ENCODE assay signal across 8 cellular contexts in genomic region chr5:76716456-76717157, GRCh38. TPM values are rescaled to one million over a fixed set of nuclear protein-coding genes. Genes with fewer than 3 reads are reported as not detected.
DNase-seq lines count a peak whose midpoint lies in the region; ATAC-seq and TF ChIP-seq lines count a peak whose summit lies in the region.

No MANE protein-coding gene starts in this region.

- peaks cover 0 to 61% (median 33%) of the 10 kb centered on the region in 9 donors for H3K4me1 ChIP-seq in heart right ventricle
- peaks cover 0 to 6% of the 10 kb centered on the region in 2 donors for H3K4me1 ChIP-seq in gastrocnemius medialis

- CTCF ChIA-PET in activated CD4-positive, alpha-beta T cell treated with anti-CD3 and anti-CD28 coated beads, Interleukin-2, amount 10 ng/mL, durations not matched to agents 7 days and 5 days (lab: Charles Lee) = interaction anchor here (0.9 to 1.8 kb wide), 2 partner anchors 12 to 21 kb away, joined by 3 read pairs; no protein-coding TSS in a partner anchor
- CTCF ChIA-PET in activated CD8-positive, alpha-beta memory T cell treated with anti-CD3 and anti-CD28 coated beads, Interleukin-2, amount 10 ng/mL, durations not matched to agents 7 days and 5 days (lab: Charles Lee) = interaction anchor here (1.6 to 5.5 kb wide), 6 partner anchors 10 to 315 kb away, joined by 3 to 59 read pairs (median 10); no protein-coding TSS in a partner anchor

- no peak for TF ChIP-seq POLR2A in gastrocnemius medialis (IDR thresholded peaks at IDR 0.05)

- H3K36me3 ChIP-seq in heart right ventricle = no peaks in the 10 kb centered on the region
- no peaks in the 10 kb centered on the region for H3K36me3 ChIP-seq in gastrocnemius medialis

- H3K27ac Mint-ChIP-seq in activated CD4-positive, alpha-beta T cell treated with anti-CD3 and anti-CD28 coated beads, Interleukin-2, amount 10 ng/mL, durations not matched to agents 7 days and 5 days = peak overlapping the region; percentile 84
- peak overlapping the region; percentile 90 for H3K27ac Mint-ChIP-seq in activated CD8-positive, alpha-beta memory T cell treated with anti-CD3 and anti-CD28 coated beads, Interleukin-2, amount 10 ng/mL, durations not matched to agents 7 days and 5 days

- DNase-seq in activated CD4-positive, alpha-beta T cell treated with anti-CD3 and anti-CD28 coated beads, Interleukin-2, amount 10 ng/mL, durations not matched to agents 7 days and 5 days = no peak
- no peak for DNase-seq in activated CD4-positive, alpha-beta T cell treated with anti-CD3 and anti-CD28 coated beads, Interleukin-2, amount 50 U/mL, for 4 hours
- peak; percentile 49 for DNase-seq in activated CD8-positive, alpha-beta memory T cell treated with anti-CD3 and anti-CD28 coated beads, Interleukin-2, amount 10 ng/mL, durations not matched to agents 7 days and 5 days
- DNase-seq in heart right ventricle = peak; percentile 23 to 38
- DNase-seq in gastrocnemius medialis = no peak
- DNase-seq in NCI-H2227 treated with DMSO at 0.1 percent for 48 hours (lab: John Stamatoyannopoulos, UW) = no peak
- no peak for DNase-seq in HPDE6-E6E7 (ENCODE audit: extremely low spot score)
- DNase-seq in superior temporal gyrus (ENCODE audit: extremely low spot score) = no peak

- intact Hi-C loops in heart right ventricle (cut with DNase I) (loop anchor here in 5 of 10 donors (5.0 to 10.0 kb wide), 3 partner anchors 56 to 112 kb away; no protein-coding TSS in a partner anchor), gastrocnemius medialis (cut with DNase I; ENCODE audit: low total_unique reads) (loop anchor here (10.0 kb wide), 1 partner anchor 68 kb away; no protein-coding TSS in a partner anchor)

- H3K4me3 Mint-ChIP-seq in activated CD4-positive, alpha-beta T cell treated with anti-CD3 and anti-CD28 coated beads, Interleukin-2, amount 10 ng/mL, durations not matched to agents 7 days and 5 days = peak overlapping the region; percentile 79
- peak overlapping the region; percentile 89 for H3K4me3 Mint-ChIP-seq in activated CD8-positive, alpha-beta memory T cell treated with anti-CD3 and anti-CD28 coated beads, Interleukin-2, amount 10 ng/mL, durations not matched to agents 7 days and 5 days

- no peak for TF ChIP-seq CTCF in heart right ventricle (IDR thresholded peaks at IDR 0.05)
- no peak for TF ChIP-seq CTCF in gastrocnemius medialis (IDR thresholded peaks at IDR 0.05 in 4 of 5, conservative IDR thresholded peaks at IDR 0.05 in 1 of 5)

- no peaks in the 10 kb centered on the region for H3K9me3 Mint-ChIP-seq in activated CD4-positive, alpha-beta T cell treated with anti-CD3 and anti-CD28 coated beads, Interleukin-2, amount 10 ng/mL, durations not matched to agents 7 days and 5 days
- no peaks in the 10 kb centered on the region for H3K9me3 Mint-ChIP-seq in activated CD8-positive, alpha-beta memory T cell treated with anti-CD3 and anti-CD28 coated beads, Interleukin-2, amount 10 ng/mL, durations not matched to agents 7 days and 5 days (ENCODE audit: low read depth)

- WGBS in heart right ventricle, 2 donors = 6 to 7% methylated on average over 29 of the region's 29 CpGs

- H3K9me3 ChIP-seq in heart right ventricle (peaks cover 0 to 3% (median 0%) of the 10 kb centered on the region in 11 donors), gastrocnemius medialis (no peaks in the 10 kb centered on the region)

- H3K4me3 ChIP-seq in heart right ventricle = peak overlapping the region; percentile 68 to 98 (median 84)
- H3K4me3 ChIP-seq in gastrocnemius medialis = peak overlapping the region; percentile 57 to 67 (median 61)

- H3K36me3 Mint-ChIP-seq in activated CD4-positive, alpha-beta T cell treated with anti-CD3 and anti-CD28 coated beads, Interleukin-2, amount 10 ng/mL, durations not matched to agents 7 days and 5 days (ENCODE audit: low read depth) = no peaks in the 10 kb centered on the region
- H3K36me3 Mint-ChIP-seq in activated CD8-positive, alpha-beta memory T cell treated with anti-CD3 and anti-CD28 coated beads, Interleukin-2, amount 10 ng/mL, durations not matched to agents 7 days and 5 days = peaks cover 26% of the 10 kb centered on the region

- H3K27me3 ChIP-seq in heart right ventricle (peaks cover 0 to 42% (median 10%) of the 10 kb centered on the region in 7 donors), gastrocnemius medialis (peaks cover 4 to 32% (median 16%) of the 10 kb centered on the region in 3 donors)

- peaks cover 35% of the 10 kb centered on the region for H3K27me3 Mint-ChIP-seq in activated CD4-positive, alpha-beta T cell treated with anti-CD3 and anti-CD28 coated beads, Interleukin-2, amount 10 ng/mL, durations not matched to agents 7 days and 5 days
- H3K27me3 Mint-ChIP-seq in activated CD8-positive, alpha-beta memory T cell treated with anti-CD3 and anti-CD28 coated beads, Interleukin-2, amount 10 ng/mL, durations not matched to agents 7 days and 5 days = peaks cover 2% of the 10 kb centered on the region

- peak overlapping the region; percentile 67 to 93 (median 83) for H3K27ac ChIP-seq in heart right ventricle
- peak overlapping the region in 2 of 4 donors; percentile 26 to 53 for H3K27ac ChIP-seq in gastrocnemius medialis

- in situ Hi-C loops in gastrocnemius medialis (cut with MboI; ENCODE audit: low sequenced_read_pairs in 4 of 4) = no loop called here

- POLR2A ChIA-PET in activated CD4-positive, alpha-beta T cell treated with anti-CD3 and anti-CD28 coated beads, Interleukin-2, amount 10 ng/mL, durations not matched to agents 7 days and 5 days (lab: Charles Lee) = no interaction called here

- peaks cover 37% of the 10 kb centered on the region for H3K4me1 Mint-ChIP-seq in activated CD4-positive, alpha-beta T cell treated with anti-CD3 and anti-CD28 coated beads, Interleukin-2, amount 10 ng/mL, durations not matched to agents 7 days and 5 days
- H3K4me1 Mint-ChIP-seq in activated CD8-positive, alpha-beta memory T cell treated with anti-CD3 and anti-CD28 coated beads, Interleukin-2, amount 10 ng/mL, durations not matched to agents 7 days and 5 days = peaks cover 60% of the 10 kb centered on the region

- ATAC-seq in activated CD8-positive, alpha-beta memory T cell treated with anti-CD3 and anti-CD28 coated beads, Interleukin-2, amount 10 ng/mL, durations not matched to agents 7 days and 5 days = peak; percentile 17
- ATAC-seq in heart right ventricle = peak in 3 of 8 donors; percentile 21 to 34 (median 24)
- ATAC-seq in gastrocnemius medialis = no peak

RNA-seq across cellular contexts. Expression of gene F2R, which starts 0.7 kb away (rescaled TPM):
- total RNA-seq in activated CD4-positive, alpha-beta T cell treated with anti-CD3 and anti-CD28 coated beads, Interleukin-2, amount 10 ng/mL, durations not matched to agents 7 days and 5 days = 1 to 10 TPM; 5.9 to 7.3 TPM
- total RNA-seq in activated CD8-positive, alpha-beta memory T cell treated with anti-CD3 and anti-CD28 coated beads, Interleukin-2, amount 10 ng/mL, durations not matched to agents 7 days and 5 days = 10 to 100 TPM; 39.7 to 44.7 TPM
- 10 to 100 TPM in 6 of 10 donors, 1 to 10 TPM in 4; 6.0 to 20.9 (median 11.1) TPM for total RNA-seq in heart right ventricle
- polyA plus RNA-seq in heart right ventricle = 10 to 100 TPM in 1 of 2 donors, 1 to 10 TPM in 1; 3.1 to 16.6 TPM
- total RNA-seq in gastrocnemius medialis = 1 to 10 TPM; 2.4 to 4.2 (median 3.8) TPM

Comparison
In these comparisons a context has a peak if more than half of its experiments do, and no peak if none do; other contexts are left out.
1. DNase-seq: peak in activated CD8-positive, alpha-beta memory T cell treated with anti-CD3 and anti-CD28 coated beads, Interleukin-2, amount 10 ng/mL, durations not matched to agents 7 days and 5 days (single experiment) and heart right ventricle (2 of 2); none in activated CD4-positive, alpha-beta T cell treated with anti-CD3 and anti-CD28 coated beads, Interleukin-2, amount 10 ng/mL, durations not matched to agents 7 days and 5 days (single experiment), activated CD4-positive, alpha-beta T cell treated with anti-CD3 and anti-CD28 coated beads, Interleukin-2, amount 50 U/mL, for 4 hours (0 of 2), gastrocnemius medialis (0 of 2), NCI-H2227 treated with DMSO at 0.1 percent for 48 hours (single experiment), HPDE6-E6E7 (single experiment) and superior temporal gyrus (single experiment).